9 cellular contexts compared by ENCODE assay signal in genomic region chr10:69629519-69629896, GRCh38. TPM values are rescaled to one million over a fixed set of nuclear protein-coding genes. Genes with fewer than 3 reads are reported as not detected.
DNase-seq lines count a peak whose midpoint lies in the region; ATAC-seq and TF ChIP-seq lines count a peak whose summit lies in the region.
"Had no signal": no experiment of that assay in that cellular context is flagged by ENCODE, and none has a peak within 500 bp of the region (broad histone marks: within the 10 kb centered on the region; RNA-seq: fewer than 3 reads in every experiment).

No MANE protein-coding gene starts in this region.

- RAD21 ChIA-PET in HCT116 (lab: Charles Lee; ENCODE audit: low non-redundant PET in 1 of 2, low total read pairs in 2 of 2, uncharacterized antibody in 2 of 2, unreplicated experiment in 2 of 2): no interaction called here

- peaks cover 2% of the 10 kb centered on the region for H3K4me1 Mint-ChIP-seq in activated CD4-positive, alpha-beta memory T cell treated with anti-CD3 and anti-CD28 coated beads, Interleukin-2, amount 10 ng/mL, durations not matched to agents 7 days and 5 days

- TF ChIP-seq CTCF in HCT116 (IDR thresholded peaks at IDR 0.05 in 2 of 3, conservative IDR thresholded peaks at IDR 0.05 in 1 of 3; ENCODE audit: borderline replicate concordance in 1 of 3, insufficient read depth in 1 of 3, low read depth in 2 of 3, low read length in 2 of 3): no peak
- TF ChIP-seq CTCF in right atrium auricular region (IDR thresholded peaks at IDR 0.05): no peak
- TF ChIP-seq CTCF in retinal pigment epithelial cell (conservative IDR thresholded peaks at IDR 0.05; ENCODE audit: low read depth, low read length): no peak

- CTCF ChIA-PET in HCT116 (lab: Charles Lee): interaction anchor here (0.9 to 2.2 kb wide), 6 partner anchors 10 to 298 kb away, joined by 3 to 9 read pairs (median 3); no protein-coding TSS in a partner anchor
- CTCF ChIA-PET in activated CD4-positive, alpha-beta memory T cell treated with anti-CD3 and anti-CD28 coated beads, Interleukin-2, amount 10 ng/mL, durations not matched to agents 7 days and 5 days (lab: Charles Lee): interaction anchor here (0.7 to 1.3 kb wide), 11 partner anchors 8 to 144 kb away, joined by 3 to 5 read pairs (median 3); no protein-coding TSS in a partner anchor

- TF ChIP-seq POLR2A in HCT116 (IDR thresholded peaks at IDR 0.05; ENCODE audit: borderline replicate concordance, extremely low read depth, insufficient read depth, insufficient read length): no peak

- no peaks in the 10 kb centered on the region for H3K27me3 Mint-ChIP-seq in activated CD4-positive, alpha-beta memory T cell treated with anti-CD3 and anti-CD28 coated beads, Interleukin-2, amount 10 ng/mL, durations not matched to agents 7 days and 5 days

- H3K27me3 ChIP-seq in HCT116 (ENCODE audit: insufficient read depth, low read length) (no peaks in the 10 kb centered on the region), right atrium auricular region (no peaks in the 10 kb centered on the region)

- POLR2A ChIA-PET in HCT116 (lab: Charles Lee): no interaction called here
- POLR2A ChIA-PET in activated CD4-positive, alpha-beta memory T cell treated with anti-CD3 and anti-CD28 coated beads, Interleukin-2, amount 10 ng/mL, durations not matched to agents 7 days and 5 days (lab: Charles Lee): no interaction called here

- intact Hi-C loops in HCT116 (cut with micrococcal nuclease) (no loop called here), posterior vena cava (cut with DNase I) (loop anchor here in 1 of 2 donors (5.0 kb wide), 2 partner anchors 112 to 718 kb away; no protein-coding TSS in a partner anchor)

- peak overlapping the region; percentile 82 to 95 for H3K4me3 ChIP-seq in HCT116 (replicated peaks in 1 of 2; ENCODE audit: low read depth in 1 of 2, low read length in 2 of 2)
- H3K4me3 ChIP-seq in right atrium auricular region: peak overlapping the region; percentile 37 to 61
- H3K4me3 ChIP-seq in retinal pigment epithelial cell (ENCODE audit: low read length): peak overlapping the region; percentile 52

- peak overlapping the region; percentile 42 for H3K4me3 Mint-ChIP-seq in activated CD4-positive, alpha-beta memory T cell treated with anti-CD3 and anti-CD28 coated beads, Interleukin-2, amount 10 ng/mL, durations not matched to agents 7 days and 5 days

- no TSS peak for BruUV-seq in HCT116 (replicated peaks; lab: Mats Ljungman, UMichigan)

- DNase-seq in HCT116 (ENCODE audit: low read depth, low spot score) (no peak), right atrium auricular region (ENCODE audit: low spot score) (peak; percentile 30), retinal pigment epithelial cell (ENCODE audit: low read depth) (no peak), GF-D8 (lab: John Stamatoyannopoulos, UW) (no peak), SK-N-DZ (ENCODE audit: low spot score) (no peak), hypothalamus (lab: John Stamatoyannopoulos, UW) (no peak), posterior vena cava (ENCODE audit: low spot score) (no peak)
- DNase-seq in activated CD4-positive, alpha-beta memory T cell treated with anti-CD3 and anti-CD28 coated beads, Interleukin-2, amount 10 ng/mL, durations not matched to agents 7 days and 5 days: no peak

- no peak for ATAC-seq in HCT116

- no peaks in the 10 kb centered on the region for H4K20me1 ChIP-seq in HCT116 (ENCODE audit: insufficient read depth)

- H3K27ac Mint-ChIP-seq in activated CD4-positive, alpha-beta memory T cell treated with anti-CD3 and anti-CD28 coated beads, Interleukin-2, amount 10 ng/mL, durations not matched to agents 7 days and 5 days: no peak overlapping the region

- no peaks in the 10 kb centered on the region for H3K36me3 Mint-ChIP-seq in activated CD4-positive, alpha-beta memory T cell treated with anti-CD3 and anti-CD28 coated beads, Interleukin-2, amount 10 ng/mL, durations not matched to agents 7 days and 5 days (ENCODE audit: low read depth)

- H3K4me1 ChIP-seq in HCT116 (ENCODE audit: control insufficient read depth in 1 of 2, insufficient read depth in 2 of 2, low read length in 2 of 2) (peaks cover 2 to 15% of the 10 kb centered on the region in 2 experiments; a peak in 3 of 4 replicates), right atrium auricular region (peaks cover 0 to 14% of the 10 kb centered on the region in 2 donors)

- H3K36me3 ChIP-seq in HCT116 (ENCODE audit: control insufficient read depth in 1 of 2, insufficient read depth in 2 of 2, low read length in 2 of 2): peaks cover 7 to 8% of the 10 kb centered on the region in 2 experiments; a peak in 3 of 4 replicates
- no peaks in the 10 kb centered on the region for H3K36me3 ChIP-seq in right atrium auricular region

- H3K9me3 ChIP-seq in HCT116 (ENCODE audit: control insufficient read depth in 1 of 2, insufficient read depth in 1 of 2, low read depth in 1 of 2, low read length in 2 of 2) (no peaks in the 10 kb centered on the region), right atrium auricular region (peaks cover 0 to under 1% of the 10 kb centered on the region in 2 donors)

- H3K79me2 ChIP-seq in HCT116 (ENCODE audit: insufficient read depth, low read length): peaks cover 15% of the 10 kb centered on the region

- no peaks in the 10 kb centered on the region for H3K9me3 Mint-ChIP-seq in activated CD4-positive, alpha-beta memory T cell treated with anti-CD3 and anti-CD28 coated beads, Interleukin-2, amount 10 ng/mL, durations not matched to agents 7 days and 5 days

- TF ChIP-seq RAD21 in HCT116 (IDR thresholded peaks at IDR 0.05; ENCODE audit: low read depth): no peak

- no peaks in the 10 kb centered on the region for H3K9me2 ChIP-seq in HCT116 (ENCODE audit: insufficient read depth)

- H2AFZ ChIP-seq in HCT116 (ENCODE audit: low read depth, low read length, poor library complexity, severe bottlenecking): peak overlapping the region; percentile 74

- peak overlapping the region; percentile 97 for H3K4me2 ChIP-seq in HCT116 (ENCODE audit: low read length)

- H3K27ac ChIP-seq in HCT116 (ENCODE audit: low read depth, low read length) (no peak overlapping the region), right atrium auricular region (no peak overlapping the region)

- no peak overlapping the region for H3K9ac ChIP-seq in HCT116 (ENCODE audit: low read length)

TF ChIP-seq in HCT116, 20 proteins besides CTCF, POLR2A, EP300 and RAD21:
- TF ChIP-seq SIN3A (IDR thresholded peaks at IDR 0.05; ENCODE audit: low read depth) (no peak), MAX (IDR thresholded peaks at IDR 0.05) (no peak), JUND (IDR thresholded peaks at IDR 0.05) (no peak), REST (IDR thresholded peaks at IDR 0.05; ENCODE audit: low read depth) (no peak), ZNF274 (IDR thresholded peaks at IDR 0.05; ENCODE audit: low read depth, low read length) (no peak), CBX3 (IDR thresholded peaks at IDR 0.05; ENCODE audit: low read depth) (no peak), TCF7L2 (IDR thresholded peaks at IDR 0.05; ENCODE audit: borderline replicate concordance, extremely low read depth, insufficient read depth, insufficient read length) (no peak), ATF3 (IDR thresholded peaks at IDR 0.05) (no peak), EGR1 (IDR thresholded peaks at IDR 0.05; ENCODE audit: low read depth) (no peak)

RNA-seq across cellular contexts. Expression of gene FAM241B, which starts 0.5 kb away (rescaled TPM):
- total RNA-seq in HCT116 (2021; ENCODE audit: unreplicated experiment): 18.0 TPM
- polyA plus RNA-seq in HCT116 (2012): 27.0 and 31.1 TPM in 2 replicates
- 1 to 10 TPM; 2.7 to 3.2 TPM for total RNA-seq in activated CD4-positive, alpha-beta memory T cell treated with anti-CD3 and anti-CD28 coated beads, Interleukin-2, amount 10 ng/mL, durations not matched to agents 7 days and 5 days
- 1 to 10 TPM; 2.1 to 3.5 TPM for total RNA-seq in right atrium auricular region
- polyA plus RNA-seq in SK-N-DZ (2014; cell fraction: cytosol; rRNA removed): 10.6 and 12.4 TPM in 2 replicates
- 13.8 and 30.4 TPM in 2 replicates for polyA plus RNA-seq in SK-N-DZ (2014; cell fraction: nucleus; rRNA removed)
- total RNA-seq in posterior vena cava: 1 to 10 TPM; 2.2 to 3.1 TPM

RNA-seq across cellular contexts. Expression of gene NEUROG3, which starts 56.3 kb away (rescaled TPM):
- total RNA-seq in HCT116 (2021; ENCODE audit: unreplicated experiment) (not detected), right atrium auricular region (not detected), posterior vena cava (not detected)
- polyA plus RNA-seq in HCT116 (2012): not detected in 2 replicates
- under 1 TPM in 1 of 2 experiments, not detected in 1; 0.23 TPM for total RNA-seq in activated CD4-positive, alpha-beta memory T cell treated with anti-CD3 and anti-CD28 coated beads, Interleukin-2, amount 10 ng/mL, durations not matched to agents 7 days and 5 days
- not detected in 2 replicates for polyA plus RNA-seq in SK-N-DZ (2014; cell fraction: cytosol; rRNA removed)
- polyA plus RNA-seq in SK-N-DZ (2014; cell fraction: nucleus; rRNA removed): not detected in 2 replicates
- total RNA-seq: T-helper 2 cell treated with Interferon-gamma antibody and Interleukin-4, amounts not matched to agents 100 ng/mL and 5 ng/mL, for 36 hours had no signal
